In genomic region chr4:143417679-143418403, GRCh38 we compare ENCODE assay signal across 13 cellular contexts.
DNase-seq lines count a peak whose midpoint lies in the region; ATAC-seq lines count a peak whose summit lies in the region.
"Had no signal": no experiment of that assay in that cellular context is flagged by ENCODE, and none has a peak within 500 bp of the region (broad histone marks: within the 10 kb centered on the region; RNA-seq: fewer than 3 reads in every experiment).

No MANE protein-coding gene starts in this region.

- H3K9me3 Mint-ChIP-seq in naive B cell: no peaks in the 10 kb centered on the region
- H3K9me3 Mint-ChIP-seq: dendritic cell treated with granulocyte-macrophage colony-stimulating factor and Interleukin-4, amounts not matched to agents 40 ng/mL and 50 ng/mL, for 4 days; stimulated activated naive CD8-positive, alpha-beta T cell treated with anti-CD3 and anti-CD28 coated beads, Interleukin-15, Interleukin-2, amounts not matched to agents 100 ng/mL and 50 ng/mL, for 24 hours had no signal

- peaks cover 0 to 6% of the 10 kb centered on the region in 2 donors for H3K36me3 Mint-ChIP-seq in naive B cell

- H3K14ac ChIP-seq in neuronal stem cell (ENCODE audit: low read length): no peak overlapping the region

- peaks cover 0 to 2% of the 10 kb centered on the region in 2 donors for H3K4me1 ChIP-seq in neuronal stem cell (ENCODE audit: control insufficient read depth in 2 of 2, insufficient read depth in 1 of 2, low read depth in 1 of 2, low read length in 2 of 2)
- H3K4me1 ChIP-seq: Caco-2 had no signal

- H3K27ac ChIP-seq in neuronal stem cell (replicated peaks; ENCODE audit: low read length): no peak overlapping the region

- peak; percentile 92 for ATAC-seq in GM18868 (IDR thresholded peaks at IDR 0.05; ENCODE audit: unreplicated experiment)
- ATAC-seq in GM21717 (IDR thresholded peaks at IDR 0.05; ENCODE audit: unreplicated experiment): peak; percentile 93
- ATAC-seq in HG03159 (IDR thresholded peaks at IDR 0.05; ENCODE audit: unreplicated experiment): peak; percentile 85
- ATAC-seq in naive B cell (ENCODE audit: low read depth in 2 of 2): peak; percentile 98

- H3K4ac ChIP-seq in neuronal stem cell (ENCODE audit: low read length): no peak overlapping the region

- no peak overlapping the region for H3K18ac ChIP-seq in neuronal stem cell (ENCODE audit: low read length)

- H2BK15ac ChIP-seq in neuronal stem cell (ENCODE audit: low read length): no peak overlapping the region

- no CpG with 5 or more reads among the region's 12 CpGs for WGBS in neuronal stem cell (ENCODE audit: extremely low coverage in 2 of 2, insufficient read length in 2 of 2, insufficient replicate concordance in 1 of 2), 2 donors

- no peak overlapping the region for H2AK5ac ChIP-seq in neuronal stem cell (ENCODE audit: low read depth, low read length)

- H3K4me3 ChIP-seq in neuronal stem cell (ENCODE audit: low read length in 2 of 2): no peak overlapping the region

- H3K9me3 ChIP-seq in neuronal stem cell (replicated peaks in 1 of 2; ENCODE audit: control insufficient read depth in 2 of 2, insufficient read depth in 1 of 2, low read depth in 1 of 2, low read length in 2 of 2): no peaks in the 10 kb centered on the region
- H3K9me3 ChIP-seq: Caco-2 had no signal

- peak overlapping the region; percentile 47 to 88 (median 83) for H3K4me3 Mint-ChIP-seq in naive B cell
- H3K4me3 Mint-ChIP-seq: dendritic cell treated with granulocyte-macrophage colony-stimulating factor and Interleukin-4, amounts not matched to agents 40 ng/mL and 50 ng/mL, for 4 days; stimulated activated naive CD8-positive, alpha-beta T cell treated with anti-CD3 and anti-CD28 coated beads, Interleukin-15, Interleukin-2, amounts not matched to agents 100 ng/mL and 50 ng/mL, for 24 hours had no signal

- H3K36me3 ChIP-seq in neuronal stem cell (replicated peaks in 1 of 2; ENCODE audit: control insufficient read depth in 2 of 2, insufficient read depth in 2 of 2, low read length in 2 of 2): peaks cover 3 to 24% of the 10 kb centered on the region in 2 donors

- H3K27ac Mint-ChIP-seq in naive B cell: peak overlapping the region; percentile 93 to 98 (median 95)
- H3K27ac Mint-ChIP-seq: dendritic cell treated with granulocyte-macrophage colony-stimulating factor and Interleukin-4, amounts not matched to agents 40 ng/mL and 50 ng/mL, for 4 days; stimulated activated naive CD8-positive, alpha-beta T cell treated with anti-CD3 and anti-CD28 coated beads, Interleukin-15, Interleukin-2, amounts not matched to agents 100 ng/mL and 50 ng/mL, for 24 hours had no signal

- no peaks in the 10 kb centered on the region for H3K79me1 ChIP-seq in neuronal stem cell (ENCODE audit: low read depth, low read length)

- peak; percentile 47 for DNase-seq in naive B cell
- no peak for DNase-seq in LoVo (ENCODE audit: low spot score)
- no peak for DNase-seq in neuronal stem cell (ENCODE audit: low spot score)
- no peak for DNase-seq in occipital lobe (lab: John Stamatoyannopoulos, UW)
- no peak for DNase-seq in NCI-H82 (lab: John Stamatoyannopoulos, UW)
- DNase-seq: activated effector memory CD4-positive, alpha-beta T cell treated with Interleukin-2 at 50 U/mL for 16 hours; Caco-2; NCI-H1048 had no signal

- no peak overlapping the region for H2BK120ac ChIP-seq in neuronal stem cell (ENCODE audit: low read depth, low read length)

- no peak overlapping the region for H3K4me2 ChIP-seq in neuronal stem cell (ENCODE audit: insufficient read depth, low read length, poor library complexity, severe bottlenecking)

- H3K23ac ChIP-seq in neuronal stem cell (ENCODE audit: low read depth, low read length, poor library complexity): no peak overlapping the region

- H4K8ac ChIP-seq in neuronal stem cell (ENCODE audit: low read depth, low read length): no peak overlapping the region

- no peaks in the 10 kb centered on the region for H3K27me3 Mint-ChIP-seq in naive B cell
- H3K27me3 Mint-ChIP-seq: dendritic cell treated with granulocyte-macrophage colony-stimulating factor and Interleukin-4, amounts not matched to agents 40 ng/mL and 50 ng/mL, for 4 days; stimulated activated naive CD8-positive, alpha-beta T cell treated with anti-CD3 and anti-CD28 coated beads, Interleukin-15, Interleukin-2, amounts not matched to agents 100 ng/mL and 50 ng/mL, for 24 hours had no signal

- H3K27me3 ChIP-seq in neuronal stem cell (ENCODE audit: control insufficient read depth in 3 of 3, insufficient read depth in 3 of 3, low read depth in 1 of 3, low read length in 3 of 3): no peaks in the 10 kb centered on the region

- no peak overlapping the region for H2BK12ac ChIP-seq in neuronal stem cell (ENCODE audit: low read length)

- peaks cover 24 to 48% (median 38%) of the 10 kb centered on the region in 3 donors for H3K4me1 Mint-ChIP-seq in naive B cell

- no peak overlapping the region for H4K91ac ChIP-seq in neuronal stem cell (ENCODE audit: low read depth, low read length, poor library complexity)

- H2BK5ac ChIP-seq in neuronal stem cell (ENCODE audit: low read length): no peak overlapping the region

- H2AFZ ChIP-seq in neuronal stem cell (ENCODE audit: low read length): no peak overlapping the region

- H3K9ac ChIP-seq in neuronal stem cell (ENCODE audit: low read depth, low read length, poor library complexity): no peak overlapping the region
